1 cellular context compared by ENCODE assay signal in genomic region chr2:110904410-110905148, GRCh38.
TF ChIP-seq lines count a peak whose summit lies in the region.

No MANE protein-coding gene starts in this region.

TF ChIP-seq in WTC11, 78 proteins besides CTCF, POLR2A, EP300 and RAD21 (continued from another document):
- TF ChIP-seq, protein P1, sequence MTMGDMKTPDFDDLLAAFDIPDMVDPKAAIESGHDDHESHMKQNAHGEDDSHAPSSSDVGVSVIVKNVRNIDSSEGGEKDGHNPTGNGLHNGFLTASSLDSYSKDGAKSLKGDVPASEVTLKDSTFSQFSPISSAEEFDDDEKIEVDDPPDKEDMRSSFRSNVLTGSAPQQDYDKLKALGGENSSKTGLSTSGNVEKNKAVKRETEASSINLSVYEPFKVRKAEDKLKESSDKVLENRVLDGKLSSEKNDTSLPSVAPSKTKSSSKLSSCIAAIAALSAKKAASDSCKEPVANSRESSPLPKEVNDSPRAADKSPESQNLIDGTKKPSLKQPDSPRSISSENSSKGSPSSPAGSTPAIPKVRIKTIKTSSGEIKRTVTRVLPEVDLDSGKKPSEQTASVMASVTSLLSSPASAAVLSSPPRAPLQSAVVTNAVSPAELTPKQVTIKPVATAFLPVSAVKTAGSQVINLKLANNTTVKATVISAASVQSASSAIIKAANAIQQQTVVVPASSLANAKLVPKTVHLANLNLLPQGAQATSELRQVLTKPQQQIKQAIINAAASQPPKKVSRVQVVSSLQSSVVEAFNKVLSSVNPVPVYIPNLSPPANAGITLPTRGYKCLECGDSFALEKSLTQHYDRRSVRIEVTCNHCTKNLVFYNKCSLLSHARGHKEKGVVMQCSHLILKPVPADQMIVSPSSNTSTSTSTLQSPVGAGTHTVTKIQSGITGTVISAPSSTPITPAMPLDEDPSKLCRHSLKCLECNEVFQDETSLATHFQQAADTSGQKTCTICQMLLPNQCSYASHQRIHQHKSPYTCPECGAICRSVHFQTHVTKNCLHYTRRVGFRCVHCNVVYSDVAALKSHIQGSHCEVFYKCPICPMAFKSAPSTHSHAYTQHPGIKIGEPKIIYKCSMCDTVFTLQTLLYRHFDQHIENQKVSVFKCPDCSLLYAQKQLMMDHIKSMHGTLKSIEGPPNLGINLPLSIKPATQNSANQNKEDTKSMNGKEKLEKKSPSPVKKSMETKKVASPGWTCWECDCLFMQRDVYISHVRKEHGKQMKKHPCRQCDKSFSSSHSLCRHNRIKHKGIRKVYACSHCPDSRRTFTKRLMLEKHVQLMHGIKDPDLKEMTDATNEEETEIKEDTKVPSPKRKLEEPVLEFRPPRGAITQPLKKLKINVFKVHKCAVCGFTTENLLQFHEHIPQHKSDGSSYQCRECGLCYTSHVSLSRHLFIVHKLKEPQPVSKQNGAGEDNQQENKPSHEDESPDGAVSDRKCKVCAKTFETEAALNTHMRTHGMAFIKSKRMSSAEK (CRISPR knock-in tag; IDR thresholded peaks at IDR 0.05; ENCODE audit: borderline replicate concordance) = no peak
- TF ChIP-seq ZBTB21 (CRISPR knock-in tag; IDR thresholded peaks at IDR 0.05; ENCODE audit: borderline replicate concordance) = no peak
- TF ChIP-seq, protein P2, sequence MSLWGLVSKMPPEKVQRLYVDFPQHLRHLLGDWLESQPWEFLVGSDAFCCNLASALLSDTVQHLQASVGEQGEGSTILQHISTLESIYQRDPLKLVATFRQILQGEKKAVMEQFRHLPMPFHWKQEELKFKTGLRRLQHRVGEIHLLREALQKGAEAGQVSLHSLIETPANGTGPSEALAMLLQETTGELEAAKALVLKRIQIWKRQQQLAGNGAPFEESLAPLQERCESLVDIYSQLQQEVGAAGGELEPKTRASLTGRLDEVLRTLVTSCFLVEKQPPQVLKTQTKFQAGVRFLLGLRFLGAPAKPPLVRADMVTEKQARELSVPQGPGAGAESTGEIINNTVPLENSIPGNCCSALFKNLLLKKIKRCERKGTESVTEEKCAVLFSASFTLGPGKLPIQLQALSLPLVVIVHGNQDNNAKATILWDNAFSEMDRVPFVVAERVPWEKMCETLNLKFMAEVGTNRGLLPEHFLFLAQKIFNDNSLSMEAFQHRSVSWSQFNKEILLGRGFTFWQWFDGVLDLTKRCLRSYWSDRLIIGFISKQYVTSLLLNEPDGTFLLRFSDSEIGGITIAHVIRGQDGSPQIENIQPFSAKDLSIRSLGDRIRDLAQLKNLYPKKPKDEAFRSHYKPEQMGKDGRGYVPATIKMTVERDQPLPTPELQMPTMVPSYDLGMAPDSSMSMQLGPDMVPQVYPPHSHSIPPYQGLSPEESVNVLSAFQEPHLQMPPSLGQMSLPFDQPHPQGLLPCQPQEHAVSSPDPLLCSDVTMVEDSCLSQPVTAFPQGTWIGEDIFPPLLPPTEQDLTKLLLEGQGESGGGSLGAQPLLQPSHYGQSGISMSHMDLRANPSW (CRISPR knock-in tag; conservative IDR thresholded peaks at IDR 0.05; ENCODE audit: low read depth) = no peak
- no peak for TF ChIP-seq ZNF671 (CRISPR knock-in tag; IDR thresholded peaks at IDR 0.05)
- TF ChIP-seq NR3C1 (CRISPR knock-in tag; conservative IDR thresholded peaks at IDR 0.05; ENCODE audit: low read depth) = no peak
- TF ChIP-seq ZNF317 (CRISPR knock-in tag; IDR thresholded peaks at IDR 0.05; ENCODE audit: borderline replicate concordance, low read depth) = no peak
- TF ChIP-seq, protein P3, sequence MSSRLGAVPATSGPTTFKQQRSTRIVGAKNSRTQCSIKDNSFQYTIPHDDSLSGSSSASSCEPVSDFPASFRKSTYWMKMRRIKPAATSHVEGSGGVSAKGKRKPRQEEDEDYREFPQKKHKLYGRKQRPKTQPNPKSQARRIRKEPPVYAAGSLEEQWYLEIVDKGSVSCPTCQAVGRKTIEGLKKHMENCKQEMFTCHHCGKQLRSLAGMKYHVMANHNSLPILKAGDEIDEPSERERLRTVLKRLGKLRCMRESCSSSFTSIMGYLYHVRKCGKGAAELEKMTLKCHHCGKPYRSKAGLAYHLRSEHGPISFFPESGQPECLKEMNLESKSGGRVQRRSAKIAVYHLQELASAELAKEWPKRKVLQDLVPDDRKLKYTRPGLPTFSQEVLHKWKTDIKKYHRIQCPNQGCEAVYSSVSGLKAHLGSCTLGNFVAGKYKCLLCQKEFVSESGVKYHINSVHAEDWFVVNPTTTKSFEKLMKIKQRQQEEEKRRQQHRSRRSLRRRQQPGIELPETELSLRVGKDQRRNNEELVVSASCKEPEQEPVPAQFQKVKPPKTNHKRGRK (CRISPR knock-in tag; IDR thresholded peaks at IDR 0.05; ENCODE audit: borderline replicate concordance) = no peak
- no peak for TF ChIP-seq FOXK1 (CRISPR knock-in tag; IDR thresholded peaks at IDR 0.05)
